Comparison of ENCODE assay signal across 1 cellular context in the genomic region with DNA sequence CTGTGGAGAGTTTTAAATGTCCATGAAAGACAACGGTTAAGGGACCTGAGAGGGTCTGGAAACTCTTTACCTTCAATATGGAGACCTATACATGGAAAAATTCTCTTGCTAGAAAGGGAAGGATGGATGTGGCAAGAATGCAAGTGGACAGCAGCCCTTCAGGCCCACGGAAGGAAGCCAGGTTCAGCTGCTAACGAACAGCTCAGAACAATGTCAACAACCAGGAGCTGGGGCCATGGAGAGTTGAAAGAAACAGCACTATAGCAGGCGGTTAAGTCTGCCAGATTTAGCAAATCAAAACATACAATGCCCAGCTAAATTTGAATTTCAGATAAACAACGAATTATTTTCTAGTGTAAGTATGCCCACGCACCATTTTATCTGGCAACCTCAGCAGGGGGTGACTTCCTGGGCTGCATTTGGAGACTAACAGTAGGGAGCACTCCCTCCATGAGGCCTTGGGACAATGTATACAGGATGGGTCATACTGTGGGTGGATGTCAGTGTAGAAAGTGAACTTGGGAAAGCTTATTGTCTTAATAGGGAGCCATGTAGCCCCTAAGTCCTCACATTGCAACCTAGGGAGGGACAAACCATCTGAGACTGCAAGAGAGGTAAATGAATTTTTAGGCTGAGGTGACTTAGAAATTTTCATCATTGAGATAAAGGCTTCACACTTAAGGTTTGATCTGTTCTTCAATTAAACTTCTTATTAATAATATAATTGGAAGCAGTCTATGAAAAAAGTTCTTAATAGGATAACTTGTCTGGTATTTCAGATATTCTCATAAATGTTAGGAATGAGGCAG.
TF ChIP-seq lines count a peak whose summit lies in the region.

No MANE protein-coding gene starts in this region.

TF ChIP-seq in IMR-90, 13 proteins besides CTCF, POLR2A, EP300 and RAD21:
- no peak for TF ChIP-seq SMC3 (IDR thresholded peaks at IDR 0.05; ENCODE audit: low read depth, low read length)
- TF ChIP-seq, protein P1, sequence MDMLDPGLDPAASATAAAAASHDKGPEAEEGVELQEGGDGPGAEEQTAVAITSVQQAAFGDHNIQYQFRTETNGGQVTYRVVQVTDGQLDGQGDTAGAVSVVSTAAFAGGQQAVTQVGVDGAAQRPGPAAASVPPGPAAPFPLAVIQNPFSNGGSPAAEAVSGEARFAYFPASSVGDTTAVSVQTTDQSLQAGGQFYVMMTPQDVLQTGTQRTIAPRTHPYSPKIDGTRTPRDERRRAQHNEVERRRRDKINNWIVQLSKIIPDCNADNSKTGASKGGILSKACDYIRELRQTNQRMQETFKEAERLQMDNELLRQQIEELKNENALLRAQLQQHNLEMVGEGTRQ (IDR thresholded peaks at IDR 0.05; ENCODE audit: low read depth, low read length) = no peak
- TF ChIP-seq MAZ (IDR thresholded peaks at IDR 0.05; ENCODE audit: borderline replicate concordance, low read depth, low read length) = 0 out of 2 replicates have a peak, but pooled peaks have one; percentile 14
- TF ChIP-seq FOS (IDR thresholded peaks at IDR 0.05; ENCODE audit: low read depth, low read length) = no peak
